8 cellular contexts compared by ENCODE assay signal in genomic region chr9:127521919-127522304, GRCh38.
DNase-seq lines count a peak whose midpoint lies in the region; ATAC-seq, FAIRE-seq and TF ChIP-seq lines count a peak whose summit lies in the region.

No MANE protein-coding gene starts in this region.

- H2AFZ ChIP-seq in PC-9 (no peak overlapping the region), endothelial cell of umbilical vein (ENCODE audit: low read depth, low read length) (no peak overlapping the region)

- BruUV-seq in PC-9 (replicated peaks; lab: Mats Ljungman, UMichigan): no TSS peak
- BruUV-seq in endothelial cell of umbilical vein (replicated peaks; lab: Mats Ljungman, UMichigan): no TSS peak

- no peaks in the 10 kb centered on the region for H3K9me1 ChIP-seq in endothelial cell of umbilical vein (replicated peaks; ENCODE audit: control insufficient read depth, extremely low read depth, insufficient read depth, low read length)

- H3K4me2 ChIP-seq in PC-9: peak overlapping the region; percentile 69
- peak overlapping the region; percentile 13 for H3K4me2 ChIP-seq in endothelial cell of umbilical vein (ENCODE audit: insufficient read depth, low read length)

- POLR2A ChIA-PET in PC-9 (lab: Charles Lee; ENCODE audit: unreplicated experiment): interaction anchor here (0.5 to 1.4 kb wide), 8 partner anchors 40 to 576 kb away, joined by 3 to 23 read pairs (median 4); partner anchors contain the start of gene NAIF1
- POLR2A ChIA-PET in endothelial cell of umbilical vein (lab: Charles Lee): interaction anchor here (0.5 to 1.1 kb wide), 3 partner anchors 34 to 67 kb away, joined by 3 to 6 read pairs (median 4); no protein-coding TSS in a partner anchor

- TF ChIP-seq CTCF in PC-9 (conservative IDR thresholded peaks at IDR 0.05) (no peak), endothelial cell of umbilical vein (IDR thresholded peaks at IDR 0.05; ENCODE audit: extremely low read depth in 1 of 2, insufficient read depth in 1 of 2, low read depth in 1 of 2, low read length in 2 of 2) (no peak), mucosa of descending colon (IDR thresholded peaks at IDR 0.05) (no peak), tibial nerve (IDR thresholded peaks at IDR 0.05) (no peak)

- peaks cover 33% of the 10 kb centered on the region for H3K79me2 ChIP-seq in PC-9 (ENCODE audit: low read depth)
- H3K79me2 ChIP-seq in endothelial cell of umbilical vein (ENCODE audit: control insufficient read depth, insufficient read depth, low read length): peaks cover 40% of the 10 kb centered on the region

- H3K27ac ChIP-seq in PC-9 (peak overlapping the region; percentile 86), endothelial cell of umbilical vein (ENCODE audit: insufficient read depth, low read depth, low read length) (peak overlapping the region; percentile 99), tibial nerve (peak overlapping the region; percentile 63 to 92 (median 80))

- H3K36me3 ChIP-seq in PC-9 (ENCODE audit: low read depth) (peaks cover 43% of the 10 kb centered on the region), endothelial cell of umbilical vein (ENCODE audit: control insufficient read depth in 2 of 2, extremely low read depth in 1 of 2, insufficient read depth in 2 of 2, low read length in 2 of 2) (peaks cover 27 to 28% of the 10 kb centered on the region in 2 experiments), mucosa of descending colon (ENCODE audit: low read depth) (no peaks in the 10 kb centered on the region), tibial nerve (peaks cover 0 to 75% (median 8%) of the 10 kb centered on the region in 3 donors)

- peaks cover 82% of the 10 kb centered on the region for H3F3A ChIP-seq in PC-9 (ENCODE audit: insufficient read depth, low read depth)

- DNase-seq in PC-9 (peak; percentile 88 to 98), endothelial cell of umbilical vein (ENCODE audit: low read depth, low spot score) (no peak), mucosa of descending colon (peak in 1 of 3 donors; percentile 56), tibial nerve (ENCODE audit: low spot score in 2 of 2) (no peak), hypothalamus (lab: John Stamatoyannopoulos, UW) (no peak)
- DNase-seq in activated CD8-positive, alpha-beta memory T cell treated with anti-CD3 and anti-CD28 coated beads for 24 hours: no peak
- DNase-seq in stimulated activated CD4-positive, alpha-beta T cell treated with anti-CD3 and anti-CD28 coated beads, Interleukin-1b, Interleukin-23, amount 100 ng/mL, for 48 hours: no peak

- peaks cover 54% of the 10 kb centered on the region for H3K4me1 ChIP-seq in PC-9 (replicated peaks; ENCODE audit: insufficient read depth)
- H3K4me1 ChIP-seq in endothelial cell of umbilical vein (ENCODE audit: control insufficient read depth, extremely low read depth, insufficient read depth, low read length): peaks cover 46% of the 10 kb centered on the region
- H3K4me1 ChIP-seq in mucosa of descending colon (ENCODE audit: low read depth): peaks cover 12% of the 10 kb centered on the region
- peaks cover 0 to 61% (median 31%) of the 10 kb centered on the region in 4 donors for H3K4me1 ChIP-seq in tibial nerve

- H3K27me3 ChIP-seq in PC-9 (ENCODE audit: insufficient read depth, low read depth): no peaks in the 10 kb centered on the region
- no peaks in the 10 kb centered on the region for H3K27me3 ChIP-seq in endothelial cell of umbilical vein (ENCODE audit: control insufficient read depth in 2 of 2, insufficient read depth in 2 of 2, low read length in 2 of 2)
- no peaks in the 10 kb centered on the region for H3K27me3 ChIP-seq in tibial nerve

- no peak for FAIRE-seq in endothelial cell of umbilical vein (lab: Jason Lieb, UNC)

- H3K9me3 ChIP-seq in PC-9 (ENCODE audit: insufficient read depth, low read depth) (peaks cover 19% of the 10 kb centered on the region), endothelial cell of umbilical vein (replicated peaks; ENCODE audit: control insufficient read depth, insufficient read depth, low read length) (no peaks in the 10 kb centered on the region), mucosa of descending colon (peaks cover 18% of the 10 kb centered on the region), tibial nerve (peaks cover 0 to 16% (median 0%) of the 10 kb centered on the region in 4 donors)

- TF ChIP-seq POLR2A in endothelial cell of umbilical vein (IDR thresholded peaks at IDR 0.05; ENCODE audit: low read depth, low read length) (no peak), tibial nerve (IDR thresholded peaks at IDR 0.05) (no peak)

- intact Hi-C loops in PC-9 (cut with micrococcal nuclease; ENCODE audit: unreplicated experiment) (loop anchor here (1.0 kb wide), 5 partner anchors 15 to 57 kb away; no protein-coding TSS in a partner anchor), endothelial cell of umbilical vein (cut with micrococcal nuclease) (loop anchor here (1.0 to 10.0 kb wide), 3 partner anchors 34 to 393 kb away; partner anchors contain the start of gene ST6GALNAC4), mucosa of descending colon (cut with DNase I, micrococcal nuclease) (no loop called here)

- H3K9me2 ChIP-seq in PC-9 (ENCODE audit: insufficient read depth): no peaks in the 10 kb centered on the region

- dilution Hi-C loops in endothelial cell of umbilical vein (cut with MboI; ENCODE audit: extremely low pct_ligation_motif_present, low sequenced_read_pairs): no loop called here

- CTCF ChIA-PET in PC-9 (lab: Charles Lee) (interaction anchor here (0.5 to 1.3 kb wide), 6 partner anchors 18 to 167 kb away, joined by 3 to 5 read pairs (median 4); no protein-coding TSS in a partner anchor), endothelial cell of umbilical vein (lab: Charles Lee) (interaction anchor here (0.7 to 2.4 kb wide), 12 partner anchors 12 to 413 kb away, joined by 3 to 14 read pairs (median 5); partner anchors contain the start of gene TOR2A)

- peak overlapping the region; percentile 79 for H3K9ac ChIP-seq in endothelial cell of umbilical vein (replicated peaks; ENCODE audit: extremely low read depth, insufficient read depth, low read length)

- H4K20me1 ChIP-seq in PC-9 (ENCODE audit: insufficient read depth) (no peaks in the 10 kb centered on the region), endothelial cell of umbilical vein (replicated peaks; ENCODE audit: control insufficient read depth, extremely low read depth, insufficient read depth, low read length) (no peaks in the 10 kb centered on the region)

- 22 to 32% methylated on average over 4 of the region's 5 CpGs for WGBS in tibial nerve, 2 donors

- no peak for TF ChIP-seq EP300 in tibial nerve (IDR thresholded peaks at IDR 0.05)

- H3K4me3 ChIP-seq in PC-9 (no peak overlapping the region), endothelial cell of umbilical vein (replicated peaks in 1 of 3; ENCODE audit: insufficient read depth in 1 of 3, low read depth in 1 of 3, low read length in 3 of 3) (no peak overlapping the region), mucosa of descending colon (no peak overlapping the region), tibial nerve (no peak overlapping the region)

- ATAC-seq in mucosa of descending colon (peak; percentile 58), HG02610 (IDR thresholded peaks at IDR 0.05; ENCODE audit: unreplicated experiment) (no peak)

TF ChIP-seq in endothelial cell of umbilical vein, 7 proteins besides CTCF, POLR2A, EP300 and RAD21:
- no peak for TF ChIP-seq JUN (IDR thresholded peaks at IDR 0.05; ENCODE audit: borderline replicate concordance, insufficient read depth, insufficient read length, low read depth)
- no peak for TF ChIP-seq FOS (IDR thresholded peaks at IDR 0.05; ENCODE audit: borderline replicate concordance, insufficient read depth, low read length)
- TF ChIP-seq GATA2 (IDR thresholded peaks at IDR 0.05; ENCODE audit: insufficient read depth, insufficient read length, low read depth, low read length): no peak
- TF ChIP-seq POLR2AphosphoS5 (IDR thresholded peaks at IDR 0.05; ENCODE audit: insufficient read depth, low read depth, low read length): no peak
- TF ChIP-seq MAX (IDR thresholded peaks at IDR 0.05; ENCODE audit: insufficient read depth, insufficient read length): no peak
- no peak for TF ChIP-seq MYC (IDR thresholded peaks at IDR 0.05; ENCODE audit: low read depth, low read length)
- TF ChIP-seq EZH2 (IDR thresholded peaks at IDR 0.05; ENCODE audit: borderline replicate concordance, low read depth, low read length, severe bottlenecking): no peak

Comparison
In these comparisons a context has a peak if more than half of its experiments do, and no peak if none do; other contexts are left out.
1. DNase-seq: peak in PC-9 (2 of 2); none in endothelial cell of umbilical vein (single experiment), tibial nerve (0 of 2), activated CD8-positive, alpha-beta memory T cell treated with anti-CD3 and anti-CD28 coated beads for 24 hours (single experiment), stimulated activated CD4-positive, alpha-beta T cell treated with anti-CD3 and anti-CD28 coated beads, Interleukin-1b, Interleukin-23, amount 100 ng/mL, for 48 hours (single experiment) and hypothalamus (0 of 51).
2. intact Hi-C loops: an anchor here in PC-9 (1.0 kb wide) and endothelial cell of umbilical vein (1.0 to 10.0 kb wide); none called in mucosa of descending colon.
3. Peak in every context shown above with its lines, with median percentiles within 50 percentile points of each other: H3K27ac ChIP-seq.